Comparison of ENCODE assay signal across 8 cellular contexts in genomic region chr1:158035976-158036583, GRCh38. TPM values are rescaled to one million over a fixed set of nuclear protein-coding genes. Genes with fewer than 3 reads are reported as not detected.
DNase-seq lines count a peak whose midpoint lies in the region; ATAC-seq, FAIRE-seq and TF ChIP-seq lines count a peak whose summit lies in the region.

No MANE protein-coding gene starts in this region.

- H3K27me3 ChIP-seq in Karpas-422 (ENCODE audit: low read length) (no peaks in the 10 kb centered on the region), HepG2 (ENCODE audit: control insufficient read depth in 1 of 2, insufficient read depth in 2 of 2, low read length in 2 of 2) (no peaks in the 10 kb centered on the region)

- CTCF ChIA-PET in HepG2 (lab: Yijun Ruan, JAX; ENCODE audit: low intra/inter-chr PET ratio, low total read pairs), result interaction anchor here (1.5 to 2.9 kb wide), 2 partner anchors 43 to 72 kb away, joined by 5 to 19 read pairs; partner anchors contain the start of gene KIRREL1

- H3K36me3 ChIP-seq in Karpas-422 (ENCODE audit: insufficient read depth, low read length) (no peaks in the 10 kb centered on the region), HepG2 (replicated peaks in 1 of 2; ENCODE audit: control insufficient read depth in 1 of 2, insufficient read depth in 2 of 2, low read length in 2 of 2) (no peaks in the 10 kb centered on the region)

- H3K9me3 ChIP-seq in Karpas-422 (ENCODE audit: low read length), result no peaks in the 10 kb centered on the region
- no peaks in the 10 kb centered on the region for H3K9me3 ChIP-seq in HepG2 (ENCODE audit: low read length)

- H3K4me2 ChIP-seq in Karpas-422 (ENCODE audit: low read depth, low read length, poor library complexity, severe bottlenecking), result no peak overlapping the region
- H3K4me2 ChIP-seq in HepG2 (ENCODE audit: low read depth, low read length), result no peak overlapping the region

- H2AFZ ChIP-seq in Karpas-422 (ENCODE audit: low read length) (no peak overlapping the region), HepG2 (ENCODE audit: low read length) (no peak overlapping the region)

- FAIRE-seq in D721Med (lab: Jason Lieb, UNC), result peak; percentile 16
- no peak for FAIRE-seq in HepG2 (lab: Jason Lieb, UNC)

- intact Hi-C loops in HepG2 (cut with micrococcal nuclease; ENCODE audit: unreplicated experiment), result loop anchor here (2.0 kb wide), 1 partner anchor 43 kb away; the partner anchor contains the start of gene KIRREL1

- ATAC-seq in HepG2 (no peak), HG03469 (IDR thresholded peaks at IDR 0.05; ENCODE audit: unreplicated experiment) (no peak), GM21723 (IDR thresholded peaks at IDR 0.05; ENCODE audit: unreplicated experiment) (no peak)

- in situ Hi-C loops in HepG2 (cut with HindIII; ENCODE audit: extremely low pct_ligation_motif_present, low pct_unique_long_range_greater_than_20kb), result no loop called here

- H3K4me1 ChIP-seq in Karpas-422 (ENCODE audit: low read length), result no peaks in the 10 kb centered on the region
- no peaks in the 10 kb centered on the region for H3K4me1 ChIP-seq in HepG2 (ENCODE audit: insufficient read depth, low read length)

- H4K20me1 ChIP-seq in Karpas-422 (ENCODE audit: insufficient read depth, low read depth, low read length) (no peaks in the 10 kb centered on the region), HepG2 (ENCODE audit: insufficient read depth, low read length) (no peaks in the 10 kb centered on the region)

- BruUV-seq in HepG2 (replicated peaks; lab: Mats Ljungman, UMichigan), result no TSS peak

- no peaks in the 10 kb centered on the region for H3K9me2 ChIP-seq in Karpas-422 (replicated peaks; ENCODE audit: insufficient read depth, low read length)

- no peak for TF ChIP-seq POLR2A in HepG2 (IDR thresholded peaks at IDR 0.05; ENCODE audit: insufficient read depth in 1 of 2, low read depth in 2 of 2, low read length in 2 of 2)

- 38% methylated on average over 8 of the region's 8 CpGs for WGBS in HepG2 (ENCODE audit: low lambda C conversion rate)

- H3K4me3 ChIP-seq in Karpas-422 (ENCODE audit: low read length), result no peak overlapping the region
- no peak overlapping the region for H3K4me3 ChIP-seq in HepG2 (replicated peaks in 1 of 3; ENCODE audit: insufficient read depth in 1 of 3, low read depth in 2 of 3, low read length in 3 of 3)

- TF ChIP-seq CTCF in D721Med (IDR thresholded peaks at IDR 0.05; ENCODE audit: insufficient read depth, missing control alignments) (peak; percentile 81), HepG2 (CRISPR knock-in tag; IDR thresholded peaks at IDR 0.05) (0 out of 2 replicates have a peak, but pooled peaks have one; percentile 19)

- H3K9ac ChIP-seq in Karpas-422 (ENCODE audit: low read length) (no peak overlapping the region), HepG2 (ENCODE audit: insufficient read depth, low read depth, low read length) (no peak overlapping the region)

- TF ChIP-seq EP300 in HepG2 (IDR thresholded peaks at IDR 0.05; ENCODE audit: low read depth in 2 of 2, low read length in 2 of 2) (no peak), HepG2 (CRISPR knock-in tag; IDR thresholded peaks at IDR 0.05; ENCODE audit: borderline replicate concordance) (no peak)

- POLR2A ChIA-PET in HepG2 (lab: Yijun Ruan, JAX), result no interaction called here

- H3K79me2 ChIP-seq in Karpas-422 (ENCODE audit: low read length) (no peaks in the 10 kb centered on the region), HepG2 (ENCODE audit: insufficient read depth, low read length) (no peaks in the 10 kb centered on the region)

- H3K27ac ChIP-seq in Karpas-422 (ENCODE audit: low read length) (no peak overlapping the region), HepG2 (ENCODE audit: extremely low read length, insufficient read depth, low read length) (no peak overlapping the region)

- DNase-seq in D721Med (ENCODE audit: insufficient read length, low spot score), result no peak
- peak; percentile 77 for DNase-seq in Karpas-422
- peak; percentile 70 for DNase-seq in astrocyte of the hippocampus (ENCODE audit: low read depth, low spot score)
- peak; percentile 5 for DNase-seq in HepG2 (ENCODE audit: low spot score)
- no peak for DNase-seq in iPS-NIHi11 (ENCODE audit: low spot score)
- DNase-seq in Kasumi-1 (lab: John Stamatoyannopoulos, UW), result no peak

- TF ChIP-seq RAD21 in HepG2 (CRISPR knock-in tag; IDR thresholded peaks at IDR 0.05), result no peak

TF ChIP-seq in HepG2, 621 proteins besides CTCF, POLR2A, EP300 and RAD21:
- TF ChIP-seq ZNF737 (CRISPR knock-in tag; IDR thresholded peaks at IDR 0.05; ENCODE audit: borderline replicate concordance), result no peak
- TF ChIP-seq SMC3 (IDR thresholded peaks at IDR 0.05; ENCODE audit: low read length), result peak; percentile 26; the same call in 1 of the 2 replicates

RNA-seq across cellular contexts. Expression of gene KIRREL1, which starts 42.6 kb away (rescaled TPM):
- not detected in 2 replicates for total RNA-seq in Karpas-422 (2014; rRNA removed; shearing (Covaris generic); ENCODE audit: low replicate concordance)
- total RNA-seq in HepG2 (2016; rRNA removed; fragmentation: Illumina TruSeq; extraction: Trizol), result 0.02 TPM in 1 of 2 replicates, not detected in the other
- not detected in 2 replicates for total RNA-seq in HepG2 (2016; cell fraction: cytosol; rRNA removed; fragmentation: Illumina TruSeq; extraction: Trizol; ENCODE audit: low read depth)
- total RNA-seq in HepG2 (2016; cell fraction: insoluble cytoplasmic fraction; rRNA removed; fragmentation: Illumina TruSeq; extraction: Trizol), result 0.02 TPM in 1 of 2 replicates, not detected in the other
- not detected in 2 replicates for total RNA-seq in HepG2 (2016; cell fraction: membrane; rRNA removed; fragmentation: Illumina TruSeq; extraction: Trizol)
- 0.06 TPM in 1 of 2 replicates, not detected in the other for total RNA-seq in HepG2 (2016; cell fraction: nucleus; rRNA removed; fragmentation: Illumina TruSeq; extraction: Trizol)
- polyA plus RNA-seq in HepG2 (2011; rRNA removed), result 0.01 and 0.03 TPM in 2 replicates
- 0.01 and 0.03 TPM in 2 replicates for polyA plus RNA-seq in HepG2 (2011; cell fraction: cytosol; rRNA removed)
- 0.03 and 0.07 TPM in 2 replicates for polyA plus RNA-seq in HepG2 (2011; cell fraction: nucleus; rRNA removed)
- polyA plus RNA-seq in HepG2 (2012), result 0.04 TPM in 1 of 2 replicates, not detected in the other
- not detected in 2 replicates for polyA plus RNA-seq in HepG2 (2016; cell fraction: cytosol; fragmentation: Illumina TruSeq; extraction: Trizol; ENCODE audit: low read depth)
- polyA plus RNA-seq in HepG2 (2016; cell fraction: insoluble cytoplasmic fraction; fragmentation: Illumina TruSeq; extraction: Trizol; ENCODE audit: low read depth), result 0.03 TPM in 1 of 2 replicates, not detected in the other
- polyA plus RNA-seq in HepG2 (2016; cell fraction: membrane; fragmentation: Illumina TruSeq; extraction: Trizol; ENCODE audit: low read depth), result not detected in 2 replicates
- not detected in 2 replicates for polyA plus RNA-seq in HepG2 (2016; cell fraction: nucleus; fragmentation: Illumina TruSeq; extraction: Trizol; ENCODE audit: insufficient read depth, low read depth)
- 30.8 TPM in 1 of 2 replicates, not detected in the other for polyA minus RNA-seq in HepG2 (2011; rRNA and poly(A)+ RNA removed; ENCODE audit: low replicate concordance)
- 0.30 TPM in 1 of 2 replicates, not detected in the other for polyA minus RNA-seq in HepG2 (2011; cell fraction: cytosol; rRNA and poly(A)+ RNA removed)
- polyA minus RNA-seq in HepG2 (2011; cell fraction: nucleus; rRNA and poly(A)+ RNA removed), result not detected in 2 replicates

Comparison
In these comparisons a context has a peak if more than half of its experiments do, and no peak if none do; other contexts are left out.
1. DNase-seq: peak in Karpas-422 (single experiment), astrocyte of the hippocampus (single experiment) and HepG2 (single experiment); none in D721Med (single experiment), iPS-NIHi11 (single experiment) and Kasumi-1 (0 of 2).